Comparison of ENCODE assay signal across 1 cellular context in the genomic region with DNA sequence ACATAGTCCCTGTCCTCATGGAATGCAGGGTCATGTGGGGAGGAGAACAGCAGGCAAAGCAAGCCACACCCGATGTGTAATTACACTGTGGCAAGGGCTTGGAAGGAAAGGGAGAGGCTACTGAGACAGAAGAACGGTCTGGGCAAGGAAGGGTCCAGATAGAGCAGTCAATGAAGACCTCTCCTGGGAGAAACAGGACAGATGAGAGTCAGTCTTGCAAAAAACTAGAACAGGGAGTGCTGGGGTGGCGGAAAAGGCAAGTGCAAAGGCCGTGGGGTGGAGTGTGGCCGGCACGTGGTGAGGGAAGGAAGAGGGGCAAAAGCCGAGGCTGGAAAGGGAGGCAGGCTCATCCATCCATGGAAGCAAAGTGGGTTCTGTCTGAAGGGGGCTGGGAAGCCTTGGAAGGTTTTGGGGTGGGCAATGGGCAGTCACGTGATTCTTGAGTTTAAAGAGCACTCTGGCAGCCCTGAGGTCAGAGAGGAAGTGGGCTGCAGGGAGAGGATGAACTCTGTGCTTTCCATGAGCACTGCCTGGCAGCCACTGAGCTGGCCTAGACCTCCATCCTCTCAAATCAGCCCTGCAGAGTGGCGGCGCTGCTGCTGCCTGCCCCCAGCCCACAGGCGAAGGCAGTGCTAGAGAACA.
TF ChIP-seq lines count a peak whose summit lies in the region.

No MANE protein-coding gene starts in this region.

TF ChIP-seq in HepG2, 621 proteins besides CTCF, POLR2A, EP300 and RAD21 (continued from another document and continues in another):
- TF ChIP-seq SIN3B (IDR thresholded peaks at IDR 0.05; ENCODE audit: low read length) (no peak), ZNF558 (CRISPR knock-in tag; IDR thresholded peaks at IDR 0.05; ENCODE audit: borderline replicate concordance) (no peak; the same call in 1 of the 2 replicates), DDIT3 (CRISPR knock-in tag; IDR thresholded peaks at IDR 0.05) (no peak), ZNF292 (CRISPR knock-in tag; IDR thresholded peaks at IDR 0.05; ENCODE audit: borderline replicate concordance, low read depth) (peak; percentile 87), TSC22D2 (CRISPR knock-in tag; IDR thresholded peaks at IDR 0.05; ENCODE audit: borderline replicate concordance) (peak; percentile 84; the same call in 1 of the 2 replicates), HNRNPK (IDR thresholded peaks at IDR 0.05; ENCODE audit: low read depth, low read length, poor library complexity, severe bottlenecking) (no peak), NR2F6 (IDR thresholded peaks at IDR 0.05) (peak; percentile 56; the same call in 1 of the 2 replicates), NR2F6 (CRISPR knock-in tag; IDR thresholded peaks at IDR 0.05) (0 out of 2 replicates have a peak, but pooled peaks have one; percentile 33), FUBP1 (CRISPR knock-in tag; IDR thresholded peaks at IDR 0.05; ENCODE audit: borderline replicate concordance) (no peak; the same call in 1 of the 2 replicates), YY1 (IDR thresholded peaks at IDR 0.05; ENCODE audit: insufficient read depth, insufficient replicate concordance, low read depth, low read length) (no peak), MZF1 (CRISPR knock-in tag; IDR thresholded peaks at IDR 0.05; ENCODE audit: borderline replicate concordance) (no peak), ZMYM3 (CRISPR knock-in tag; IDR thresholded peaks at IDR 0.05) (peak; percentile 92), TAF1 (CRISPR knock-in tag; IDR thresholded peaks at IDR 0.05) (peak; percentile 38; the same call in 1 of the 2 replicates), MED8 (CRISPR knock-in tag; IDR thresholded peaks at IDR 0.05; ENCODE audit: insufficient replicate concordance) (peak; percentile 59), PRDM10 (CRISPR knock-in tag; IDR thresholded peaks at IDR 0.05; ENCODE audit: low read depth) (no peak), TOPORS (CRISPR knock-in tag; IDR thresholded peaks at IDR 0.05) (peak; percentile 60; the same call in 1 of the 2 replicates), ZSCAN30 (CRISPR knock-in tag; IDR thresholded peaks at IDR 0.05) (no peak), ZNF335 (CRISPR knock-in tag; IDR thresholded peaks at IDR 0.05) (peak; percentile 64), PITX1 (CRISPR knock-in tag; IDR thresholded peaks at IDR 0.05) (peak; percentile 49; the same call in 1 of the 2 replicates), ZNF557 (CRISPR knock-in tag; IDR thresholded peaks at IDR 0.05) (peak; percentile 68; the same call in 1 of the 2 replicates), SP2 (CRISPR knock-in tag; IDR thresholded peaks at IDR 0.05) (no peak), RFX5 (IDR thresholded peaks at IDR 0.05; ENCODE audit: low read depth, low read length) (no peak), SMC3 (IDR thresholded peaks at IDR 0.05; ENCODE audit: low read length) (no peak), RXRA (CRISPR knock-in tag; IDR thresholded peaks at IDR 0.05) (no peak), CEBPZ (IDR thresholded peaks at IDR 0.05; ENCODE audit: low read length) (no peak), MTA1 (CRISPR knock-in tag; IDR thresholded peaks at IDR 0.05; ENCODE audit: borderline replicate concordance) (peak; percentile 67; the same call in 1 of the 2 replicates), ZFP82 (CRISPR knock-in tag; IDR thresholded peaks at IDR 0.05; ENCODE audit: borderline replicate concordance) (no peak; the same call in 1 of the 2 replicates), ZFP62 (CRISPR knock-in tag; IDR thresholded peaks at IDR 0.05) (no peak), ZSCAN29 (CRISPR knock-in tag; conservative IDR thresholded peaks at IDR 0.05) (no peak), AKNA (CRISPR knock-in tag; IDR thresholded peaks at IDR 0.05; ENCODE audit: borderline replicate concordance) (no peak), NFE2L1 (CRISPR knock-in tag; IDR thresholded peaks at IDR 0.05; ENCODE audit: borderline replicate concordance) (peak; percentile 54; the same call in 1 of the 2 replicates), ZKSCAN8 (CRISPR knock-in tag; IDR thresholded peaks at IDR 0.05; ENCODE audit: borderline replicate concordance) (no peak), EEA1 (CRISPR knock-in tag; IDR thresholded peaks at IDR 0.05; ENCODE audit: borderline replicate concordance) (peak; percentile 47; the same call in 1 of the 2 replicates), ZNF225 (CRISPR knock-in tag; IDR thresholded peaks at IDR 0.05) (peak; percentile 75; the same call in 1 of the 2 replicates), SMYD3 (CRISPR knock-in tag; IDR thresholded peaks at IDR 0.05) (peak; percentile 79; the same call in 1 of the 2 replicates), ZNF343 (CRISPR knock-in tag; IDR thresholded peaks at IDR 0.05) (0 out of 2 replicates have a peak, but pooled peaks have one; percentile 81), HCFC1 (IDR thresholded peaks at IDR 0.05; ENCODE audit: low read depth, low read length) (no peak), MAFG (CRISPR knock-in tag; IDR thresholded peaks at IDR 0.05) (no peak)
- TF ChIP-seq, protein P1, sequence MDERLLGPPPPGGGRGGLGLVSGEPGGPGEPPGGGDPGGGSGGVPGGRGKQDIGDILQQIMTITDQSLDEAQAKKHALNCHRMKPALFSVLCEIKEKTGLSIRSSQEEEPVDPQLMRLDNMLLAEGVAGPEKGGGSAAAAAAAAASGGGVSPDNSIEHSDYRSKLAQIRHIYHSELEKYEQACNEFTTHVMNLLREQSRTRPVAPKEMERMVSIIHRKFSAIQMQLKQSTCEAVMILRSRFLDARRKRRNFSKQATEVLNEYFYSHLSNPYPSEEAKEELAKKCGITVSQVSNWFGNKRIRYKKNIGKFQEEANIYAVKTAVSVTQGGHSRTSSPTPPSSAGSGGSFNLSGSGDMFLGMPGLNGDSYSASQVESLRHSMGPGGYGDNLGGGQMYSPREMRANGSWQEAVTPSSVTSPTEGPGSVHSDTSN (CRISPR knock-in tag; IDR thresholded peaks at IDR 0.05) = no peak
- TF ChIP-seq, protein P2, sequence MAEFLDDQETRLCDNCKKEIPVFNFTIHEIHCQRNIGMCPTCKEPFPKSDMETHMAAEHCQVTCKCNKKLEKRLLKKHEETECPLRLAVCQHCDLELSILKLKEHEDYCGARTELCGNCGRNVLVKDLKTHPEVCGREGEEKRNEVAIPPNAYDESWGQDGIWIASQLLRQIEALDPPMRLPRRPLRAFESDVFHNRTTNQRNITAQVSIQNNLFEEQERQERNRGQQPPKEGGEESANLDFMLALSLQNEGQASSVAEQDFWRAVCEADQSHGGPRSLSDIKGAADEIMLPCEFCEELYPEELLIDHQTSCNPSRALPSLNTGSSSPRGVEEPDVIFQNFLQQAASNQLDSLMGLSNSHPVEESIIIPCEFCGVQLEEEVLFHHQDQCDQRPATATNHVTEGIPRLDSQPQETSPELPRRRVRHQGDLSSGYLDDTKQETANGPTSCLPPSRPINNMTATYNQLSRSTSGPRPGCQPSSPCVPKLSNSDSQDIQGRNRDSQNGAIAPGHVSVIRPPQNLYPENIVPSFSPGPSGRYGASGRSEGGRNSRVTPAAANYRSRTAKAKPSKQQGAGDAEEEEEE (CRISPR knock-in tag; IDR thresholded peaks at IDR 0.05; ENCODE audit: borderline replicate concordance) = no peak
- TF ChIP-seq, protein P3, sequence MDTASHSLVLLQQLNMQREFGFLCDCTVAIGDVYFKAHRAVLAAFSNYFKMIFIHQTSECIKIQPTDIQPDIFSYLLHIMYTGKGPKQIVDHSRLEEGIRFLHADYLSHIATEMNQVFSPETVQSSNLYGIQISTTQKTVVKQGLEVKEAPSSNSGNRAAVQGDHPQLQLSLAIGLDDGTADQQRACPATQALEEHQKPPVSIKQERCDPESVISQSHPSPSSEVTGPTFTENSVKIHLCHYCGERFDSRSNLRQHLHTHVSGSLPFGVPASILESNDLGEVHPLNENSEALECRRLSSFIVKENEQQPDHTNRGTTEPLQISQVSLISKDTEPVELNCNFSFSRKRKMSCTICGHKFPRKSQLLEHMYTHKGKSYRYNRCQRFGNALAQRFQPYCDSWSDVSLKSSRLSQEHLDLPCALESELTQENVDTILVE (CRISPR knock-in tag; IDR thresholded peaks at IDR 0.05) = 0 out of 2 replicates have a peak, but pooled peaks have one; percentile 29
